Comparison of ENCODE assay signal across 1 cellular context in the genomic region with DNA sequence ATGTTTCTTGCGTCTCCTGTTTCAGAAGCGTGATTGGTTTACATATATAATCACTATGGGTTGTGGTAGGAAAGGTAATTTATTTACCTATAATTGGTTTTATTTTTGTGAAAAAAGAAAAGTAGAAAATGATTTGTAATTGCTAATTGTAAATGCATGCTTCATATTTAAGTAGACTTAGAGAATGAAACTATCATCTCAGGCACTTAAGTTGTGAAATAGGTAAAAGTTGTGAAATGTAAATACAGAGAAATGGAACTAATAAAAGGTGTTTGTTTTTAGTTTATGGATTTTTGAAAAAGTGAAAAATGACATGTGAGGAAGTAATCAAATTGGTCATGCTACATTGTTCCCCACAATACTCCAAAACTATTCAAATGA.
A peak's percentile ranks its signal among the peaks of the same experiment; 100 is the strongest.
TF ChIP-seq lines count a peak whose summit lies in the region.

No MANE protein-coding gene starts in this region.

TF ChIP-seq in A549, 52 proteins besides CTCF, POLR2A, EP300 and RAD21 (continued from another document):
- TF ChIP-seq, protein P1, sequence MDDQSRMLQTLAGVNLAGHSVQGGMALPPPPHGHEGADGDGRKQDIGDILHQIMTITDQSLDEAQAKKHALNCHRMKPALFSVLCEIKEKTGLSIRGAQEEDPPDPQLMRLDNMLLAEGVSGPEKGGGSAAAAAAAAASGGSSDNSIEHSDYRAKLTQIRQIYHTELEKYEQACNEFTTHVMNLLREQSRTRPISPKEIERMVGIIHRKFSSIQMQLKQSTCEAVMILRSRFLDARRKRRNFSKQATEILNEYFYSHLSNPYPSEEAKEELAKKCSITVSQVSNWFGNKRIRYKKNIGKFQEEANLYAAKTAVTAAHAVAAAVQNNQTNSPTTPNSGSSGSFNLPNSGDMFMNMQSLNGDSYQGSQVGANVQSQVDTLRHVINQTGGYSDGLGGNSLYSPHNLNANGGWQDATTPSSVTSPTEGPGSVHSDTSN (IDR thresholded peaks at IDR 0.05), result no peak
- TF ChIP-seq SMC3 (IDR thresholded peaks at IDR 0.05) (peak; percentile 9; the same call in 1 of the 3 replicates), FOSB (CRISPR knock-in tag; IDR thresholded peaks at IDR 0.05) (no peak), GATA3 (IDR thresholded peaks at IDR 0.05; ENCODE audit: borderline replicate concordance) (peak; percentile 75), HOXB5 (CRISPR knock-in tag; IDR thresholded peaks at IDR 0.05) (peak; percentile 18; the same call in 1 of the 2 replicates), FOSL2 (IDR thresholded peaks at IDR 0.05) (no peak), FOSL2 (CRISPR knock-in tag; IDR thresholded peaks at IDR 0.05) (peak; percentile 54; the same call in 1 of the 2 replicates), NPAS2 (CRISPR knock-in tag; IDR thresholded peaks at IDR 0.05; ENCODE audit: borderline replicate concordance) (no peak)
